In the genomic region with DNA sequence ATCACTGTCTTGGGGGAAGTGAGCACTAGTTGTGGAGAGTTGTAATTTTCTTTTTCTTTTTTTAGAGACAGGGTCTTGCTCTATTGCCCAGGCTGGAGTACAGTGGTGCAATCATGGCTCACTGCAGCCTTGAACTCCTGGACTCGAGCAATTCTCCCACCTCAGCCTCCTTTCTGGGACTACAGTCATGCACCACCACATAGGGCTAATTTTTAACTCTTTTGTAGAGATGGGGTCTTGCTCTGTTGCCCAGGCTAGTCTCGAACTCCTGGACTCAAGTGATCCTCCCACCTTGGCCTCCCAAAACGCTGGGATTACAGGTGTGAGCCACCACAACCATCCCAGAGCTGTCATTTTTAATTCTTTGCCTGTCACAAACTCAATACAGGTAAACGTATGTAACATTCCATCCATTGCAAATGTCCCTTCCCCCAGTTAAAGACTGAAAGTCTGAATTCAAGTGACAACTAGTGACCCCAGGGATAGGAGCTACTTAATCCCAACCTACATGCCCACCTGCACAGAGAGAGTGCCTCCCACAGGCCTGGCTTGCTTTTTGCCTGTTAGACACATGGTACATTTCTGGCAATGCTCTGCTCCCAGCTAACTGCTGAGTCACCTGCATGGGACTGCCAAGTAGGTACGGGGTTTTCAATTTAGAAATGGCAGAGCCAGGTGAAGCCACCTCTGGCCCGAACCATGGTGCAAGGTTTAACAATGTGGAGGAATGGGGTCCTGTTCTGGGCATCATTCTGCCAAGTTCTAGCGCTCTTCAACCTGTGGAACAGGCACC, we compare ENCODE assay signal across 18 cellular contexts.
DNase-seq lines count a peak whose midpoint lies in the region; ATAC-seq, FAIRE-seq and TF ChIP-seq lines count a peak whose summit lies in the region.
"Had no signal": no experiment of that assay in that cellular context is flagged by ENCODE, and none has a peak within 500 bp of the region (broad histone marks: within the 10 kb centered on the region; RNA-seq: fewer than 3 reads in every experiment).

No MANE protein-coding gene starts in this region.

- peak overlapping the region; percentile 11; the same call in 1 of the 2 replicates for H3K27ac ChIP-seq in PC-3 (ENCODE audit: low read length)
- peak overlapping the region; percentile 45 to 93 (median 90) for H3K27ac ChIP-seq in stomach
- no peak overlapping the region for H3K27ac ChIP-seq in GM23248
- peak overlapping the region in 1 of 4 donors; percentile 22 for H3K27ac ChIP-seq in Peyer's patch

- TF ChIP-seq CTCF in PC-3 (conservative IDR thresholded peaks at IDR 0.05; ENCODE audit: low read depth, low read length), result peak; percentile 43
- TF ChIP-seq CTCF in bronchial epithelial cell (IDR thresholded peaks at IDR 0.05; ENCODE audit: insufficient read depth, low read length, severe bottlenecking), result peak; percentile 9
- peak in 1 of 7 experiments; percentile 15 for TF ChIP-seq CTCF in stomach (IDR thresholded peaks at IDR 0.05)
- no peak for TF ChIP-seq CTCF in Peyer's patch (IDR thresholded peaks at IDR 0.05)

- H3K4me1 ChIP-seq in PC-3 (ENCODE audit: insufficient read depth, low read length), result peaks cover 30% of the 10 kb centered on the region
- H3K4me1 ChIP-seq in stomach, result peaks cover 28 to 64% (median 45%) of the 10 kb centered on the region in 4 donors
- H3K4me1 ChIP-seq in GM23248 (ENCODE audit: insufficient read depth), result peaks cover 13% of the 10 kb centered on the region
- H3K4me1 ChIP-seq in Peyer's patch, result peaks cover 0 to 57% (median 1%) of the 10 kb centered on the region in 4 donors

- BruUV-seq in PC-3 (replicated peaks; lab: Mats Ljungman, UMichigan), result no TSS peak

- FAIRE-seq in bronchial epithelial cell (lab: Jason Lieb, UNC), result no peak
- FAIRE-seq: G401.6 had no signal

- H3K9me2 ChIP-seq in PC-3 (replicated peaks; ENCODE audit: low read length) (no peaks in the 10 kb centered on the region), GM23248 (ENCODE audit: insufficient read depth) (no peaks in the 10 kb centered on the region)

- H3K9me3 ChIP-seq in PC-3 (ENCODE audit: low read length), result no peaks in the 10 kb centered on the region
- H3K9me3 ChIP-seq in stomach, result no peaks in the 10 kb centered on the region
- H3K9me3 ChIP-seq in GM23248 (ENCODE audit: low read depth), result no peaks in the 10 kb centered on the region
- H3K9me3 ChIP-seq in Peyer's patch, result no peaks in the 10 kb centered on the region

- TF ChIP-seq POLR2A in stomach (IDR thresholded peaks at IDR 0.05), result no peak
- TF ChIP-seq POLR2A in Peyer's patch (IDR thresholded peaks at IDR 0.05), result no peak

- in situ Hi-C loops in GM23248 (cut with MboI), result no loop called here

- H4K20me1 ChIP-seq in PC-3 (ENCODE audit: low read length) (no peaks in the 10 kb centered on the region), GM23248 (ENCODE audit: insufficient read depth) (no peaks in the 10 kb centered on the region)

- ATAC-seq in PC-3 (peak; percentile 73), left lobe of liver (peak; percentile 61)
- ATAC-seq: CD8-positive, alpha-beta T cell; HCT116 had no signal

- no peaks in the 10 kb centered on the region for H3K36me3 ChIP-seq in PC-3 (ENCODE audit: low read depth, low read length)
- H3K36me3 ChIP-seq in bronchial epithelial cell (ENCODE audit: control insufficient read depth, insufficient read depth, low read length), result no peaks in the 10 kb centered on the region
- no peaks in the 10 kb centered on the region for H3K36me3 ChIP-seq in stomach
- H3K36me3 ChIP-seq in GM23248 (ENCODE audit: low read depth), result no peaks in the 10 kb centered on the region
- H3K36me3 ChIP-seq in Peyer's patch, result no peaks in the 10 kb centered on the region

- peak; percentile 79 for DNase-seq in PC-3
- DNase-seq in bronchial epithelial cell (ENCODE audit: low read depth), result peak; percentile 62
- peak; percentile 94 for DNase-seq in left lobe of liver (ENCODE audit: low spot score)
- DNase-seq in stomach, result peak; percentile 80
- DNase-seq in GM23248, result no peak
- no peak for DNase-seq in Peyer's patch
- no peak for DNase-seq in AG08395 (ENCODE audit: low spot score)
- DNase-seq: CD8-positive, alpha-beta T cell; DND-41; Karpas-422; MM.1S; NCI-H1092 treated with DMSO at 0.1 percent for 48 hours; NCI-H1694; NCI-H226; NCI-H69; SW 1271 had no signal

- CTCF ChIA-PET in PC-3 (lab: Charles Lee), result no interaction called here

- H3K9ac ChIP-seq in PC-3 (ENCODE audit: low read length) (peak overlapping the region; percentile 1; the same call in 1 of the 2 replicates), GM23248 (no peak overlapping the region)

- no peaks in the 10 kb centered on the region for H3F3A ChIP-seq in PC-3 (ENCODE audit: low read length, unreplicated experiment)
- peaks cover 20% of the 10 kb centered on the region for H3F3A ChIP-seq in GM23248 (ENCODE audit: insufficient read depth)

- 53 to 72% (median 68%) methylated on average over 7 of the region's 7 CpGs for WGBS in stomach, 5 donors
- 70 to 75% methylated on average over 7 of the region's 7 CpGs for WGBS in GM23248 (ENCODE audit: low coverage in 1 of 2, low lambda C conversion rate in 2 of 2, missing lambda C conversion rate in 2 of 2), 2 experiments

- H3K4me3 ChIP-seq in PC-3 (ENCODE audit: low read length) (no peak overlapping the region), bronchial epithelial cell (ENCODE audit: low read depth, low read length) (no peak overlapping the region), stomach (no peak overlapping the region), GM23248 (no peak overlapping the region), Peyer's patch (no peak overlapping the region)

- intact Hi-C loops in PC-3 (cut with micrococcal nuclease), result no loop called here
- intact Hi-C loops in stomach (cut with DNase I; ENCODE audit: low total_unique reads), result no loop called here

- H2AFZ ChIP-seq in PC-3 (ENCODE audit: low read length) (peak overlapping the region; percentile 75), GM23248 (no peak overlapping the region)

- POLR2A ChIA-PET in PC-3 (lab: Charles Lee; ENCODE audit: unreplicated experiment), result no interaction called here

- H3K27me3 ChIP-seq in PC-3 (ENCODE audit: low read length) (no peaks in the 10 kb centered on the region), bronchial epithelial cell (ENCODE audit: control insufficient read depth, insufficient read depth, low read length) (no peaks in the 10 kb centered on the region), stomach (no peaks in the 10 kb centered on the region), GM23248 (replicated peaks; ENCODE audit: insufficient read depth) (no peaks in the 10 kb centered on the region), Peyer's patch (no peaks in the 10 kb centered on the region)

- no peak for TF ChIP-seq EP300 in stomach (IDR thresholded peaks at IDR 0.05)

- H3K79me2 ChIP-seq in PC-3 (ENCODE audit: low read length) (no peaks in the 10 kb centered on the region), GM23248 (ENCODE audit: insufficient read depth) (no peaks in the 10 kb centered on the region)

- peak overlapping the region; percentile 57 for H3K4me2 ChIP-seq in PC-3 (ENCODE audit: low read length)
- H3K4me2 ChIP-seq in GM23248 (ENCODE audit: unreplicated experiment), result no peak overlapping the region

Comparison
In these comparisons a context has a peak if more than half of its experiments do, and no peak if none do; other contexts are left out.
1. DNase-seq: peak in PC-3 (single experiment), bronchial epithelial cell (single experiment), left lobe of liver (single experiment) and stomach (single experiment); none in GM23248 (single experiment), Peyer's patch (0 of 3) and AG08395 (single experiment).
2. CTCF ChIP-seq: peak in PC-3 (single experiment) and bronchial epithelial cell (single experiment); none in Peyer's patch (0 of 6).